Comparison of ENCODE assay signal across 1 cellular context in genomic region chr1:226940029-226940805, GRCh38.
TF ChIP-seq lines count a peak whose summit lies in the region.

COQ8A (plus strand) TSS chr1:226940294; CDS start chr1:226961386, 21,092 bp downstream.

TF ChIP-seq in K562, 482 proteins besides CTCF, POLR2A, EP300 and RAD21 (continued from another document and continues in another):
- TF ChIP-seq PRDM10 (IDR thresholded peaks at IDR 0.05; ENCODE audit: partially characterized antibody) = peak; percentile 73
- no peak for TF ChIP-seq BMI1 (IDR thresholded peaks at IDR 0.05; ENCODE audit: low read length)
- no peak for TF ChIP-seq ZNF551 (CRISPR knock-in tag; IDR thresholded peaks at IDR 0.05)
- TF ChIP-seq XRCC3 (IDR thresholded peaks at IDR 0.05) = no peak
- no peak for TF ChIP-seq ZNF274 (IDR thresholded peaks at IDR 0.05; ENCODE audit: borderline replicate concordance, low read depth, low read length)
- no peak for TF ChIP-seq BRF1 (IDR thresholded peaks at IDR 0.05; ENCODE audit: borderline replicate concordance, extremely low read depth, insufficient read length)
- TF ChIP-seq SMARCE1 (IDR thresholded peaks at IDR 0.05) = no peak
- peak; percentile 94 for TF ChIP-seq ARID4B (CRISPR knock-in tag; IDR thresholded peaks at IDR 0.05)
- no peak for TF ChIP-seq ZNF134 (CRISPR knock-in tag; conservative IDR thresholded peaks at IDR 0.05)
- peak; percentile 67 for TF ChIP-seq HNRNPLL (IDR thresholded peaks at IDR 0.05; ENCODE audit: low read depth, low read length, poor library complexity, severe bottlenecking)
- TF ChIP-seq ZBTB17 (CRISPR knock-in tag; IDR thresholded peaks at IDR 0.05) = peak; percentile 62; the same call in 1 of the 2 replicates
- no peak for TF ChIP-seq ZNF668 (CRISPR knock-in tag; IDR thresholded peaks at IDR 0.05)
- TF ChIP-seq MBD1 (CRISPR knock-in tag; IDR thresholded peaks at IDR 0.05) = no peak
- TF ChIP-seq ARNT (IDR thresholded peaks at IDR 0.05) = no peak
- 0 out of 2 replicates have a peak, but pooled peaks have one; percentile 56 for TF ChIP-seq ZFPM2 (CRISPR knock-in tag; IDR thresholded peaks at IDR 0.05)
- no peak for TF ChIP-seq NFIX (CRISPR knock-in tag; IDR thresholded peaks at IDR 0.05; ENCODE audit: low read depth)
- TF ChIP-seq EZH2 (IDR thresholded peaks at IDR 0.05; ENCODE audit: borderline replicate concordance, low read depth, low read length) = no peak
- TF ChIP-seq CBX5 (IDR thresholded peaks at IDR 0.05; ENCODE audit: borderline replicate concordance, low read depth) = no peak
- TF ChIP-seq MAZ (CRISPR knock-in tag; conservative IDR thresholded peaks at IDR 0.05 in 1 of 2, IDR thresholded peaks at IDR 0.05 in 1 of 2) = peak; percentile 85 to 93
- no peak for TF ChIP-seq RFX1 (IDR thresholded peaks at IDR 0.05)
- TF ChIP-seq ZSCAN29 (IDR thresholded peaks at IDR 0.05) = no peak
- peak; percentile 89; the same call in 1 of the 2 replicates for TF ChIP-seq RERE (CRISPR knock-in tag; IDR thresholded peaks at IDR 0.05; ENCODE audit: borderline replicate concordance)
- no peak for TF ChIP-seq PTRF (tag; IDR thresholded peaks at IDR 0.05)
- peak; percentile 68; the same call in 1 of the 2 replicates for TF ChIP-seq DMBX1 (CRISPR knock-in tag; IDR thresholded peaks at IDR 0.05; ENCODE audit: borderline replicate concordance)
- TF ChIP-seq CCNT2 (IDR thresholded peaks at IDR 0.05; ENCODE audit: borderline replicate concordance, extremely low read depth, insufficient read length, low read depth, low read length) = peak; percentile 97
- TF ChIP-seq TRIM25 (IDR thresholded peaks at IDR 0.05; ENCODE audit: borderline replicate concordance) = no peak
- 0 out of 2 replicates have a peak, but pooled peaks have one; percentile 8 for TF ChIP-seq TEAD4 (IDR thresholded peaks at IDR 0.05; ENCODE audit: low read length)
- peak; percentile 91; the same call in 1 of the 2 replicates for TF ChIP-seq TEAD4 (CRISPR knock-in tag; IDR thresholded peaks at IDR 0.05; ENCODE audit: borderline replicate concordance)
- TF ChIP-seq ZC3H8 (IDR thresholded peaks at IDR 0.05) = no peak
- TF ChIP-seq FOXK2 (conservative IDR thresholded peaks at IDR 0.05 in 1 of 2, IDR thresholded peaks at IDR 0.05 in 1 of 2; ENCODE audit: low read depth in 2 of 2) = peak; percentile 94 to 95
- peak in 1 of 2 experiments; percentile 84; a peak in 1 of 4 replicates for TF ChIP-seq BCLAF1 (IDR thresholded peaks at IDR 0.05; ENCODE audit: borderline replicate concordance in 1 of 2, control insufficient read depth in 1 of 2, low read depth in 2 of 2, low read length in 1 of 2)
- TF ChIP-seq MECOM (CRISPR knock-in tag; IDR thresholded peaks at IDR 0.05) = no peak
- peak; percentile 60; the same call in 1 of the 2 replicates for TF ChIP-seq PHF8 (IDR thresholded peaks at IDR 0.05; ENCODE audit: borderline replicate concordance, low read length)
- TF ChIP-seq ZFP91 (CRISPR knock-in tag; IDR thresholded peaks at IDR 0.05) = no peak
- TF ChIP-seq ARHGAP35 (IDR thresholded peaks at IDR 0.05; ENCODE audit: partially characterized antibody) = no peak
- no peak for TF ChIP-seq ELF1 (tag; IDR thresholded peaks at IDR 0.05)
- no peak for TF ChIP-seq SAFB2 (IDR thresholded peaks at IDR 0.05; ENCODE audit: borderline replicate concordance, low read depth, low read length, severe bottlenecking)
- peak; percentile 98 for TF ChIP-seq CXXC5 (CRISPR knock-in tag; IDR thresholded peaks at IDR 0.05)
- no peak; the same call in 1 of the 2 replicates for TF ChIP-seq GTF2F1 (IDR thresholded peaks at IDR 0.05; ENCODE audit: low read depth, low read length)
